22 cellular contexts compared by ENCODE assay signal in the genomic region with DNA sequence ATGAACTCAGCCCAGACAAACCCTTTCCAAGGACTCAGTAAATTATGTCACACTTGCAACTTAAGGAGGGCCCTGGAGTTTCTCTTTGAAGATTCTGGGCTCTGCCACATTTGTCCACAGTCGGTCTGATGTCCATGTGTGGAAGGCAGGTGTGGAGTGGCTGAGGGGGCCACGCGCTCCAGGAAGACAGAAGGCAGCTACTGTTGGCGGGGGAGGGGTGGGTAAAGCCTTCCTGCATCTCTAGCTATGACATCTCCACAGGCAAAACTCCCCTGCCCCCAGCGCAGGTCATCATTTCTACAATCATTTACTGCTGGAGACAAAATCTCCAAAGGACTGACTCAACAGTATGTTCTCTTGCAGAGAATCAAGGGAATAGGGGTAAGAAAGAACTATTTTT. TPM values are rescaled to one million over a fixed set of nuclear protein-coding genes. Genes with fewer than 3 reads are reported as not detected.
A peak's percentile ranks its signal among the peaks of the same experiment; 100 is the strongest.
DNase-seq lines count a peak whose midpoint lies in the region; ATAC-seq and TF ChIP-seq lines count a peak whose summit lies in the region.
"Had no signal": no experiment of that assay in that cellular context is flagged by ENCODE, and none has a peak within 500 bp of the region (broad histone marks: within the 10 kb centered on the region; RNA-seq: fewer than 3 reads in every experiment).

No MANE protein-coding gene starts in this region.

- no peaks in the 10 kb centered on the region for H3K9me3 ChIP-seq in CD4-positive, alpha-beta T cell (ENCODE audit: control insufficient read depth, low read length)
- H3K9me3 ChIP-seq in H9 (ENCODE audit: control insufficient read depth, low read depth, low read length), result no peaks in the 10 kb centered on the region
- no peaks in the 10 kb centered on the region for H3K9me3 ChIP-seq in T-helper 17 cell (ENCODE audit: control insufficient read depth, low read length, poor library complexity, severe bottlenecking)
- H3K9me3 ChIP-seq: Caco-2, left lung had no signal

- no peak overlapping the region for H2BK5ac ChIP-seq in H9 (ENCODE audit: insufficient read length, low read length)

- no peak overlapping the region for H3K56ac ChIP-seq in H9 (ENCODE audit: insufficient read length, low read depth, low read length)

- H4K8ac ChIP-seq in H9 (replicated peaks; ENCODE audit: insufficient read length, low read depth, low read length), result no peak overlapping the region

- WGBS in H9 (ENCODE audit: extremely low coverage, insufficient read length, low lambda C conversion rate), result no CpG with 5 or more reads among the region's 5 CpGs

- H3K14ac ChIP-seq in H9 (ENCODE audit: insufficient read depth, low read length), result no peak overlapping the region

- H3K9me3 Mint-ChIP-seq in CD4-positive, alpha-beta T cell, result no peaks in the 10 kb centered on the region
- peaks cover 0 to 4% of the 10 kb centered on the region in 2 experiments; a peak in 2 of 5 replicates for H3K9me3 Mint-ChIP-seq in H9
- H3K9me3 Mint-ChIP-seq in natural killer cell, result no peaks in the 10 kb centered on the region
- no peaks in the 10 kb centered on the region for H3K9me3 Mint-ChIP-seq in activated CD4-positive, alpha-beta memory T cell treated with anti-CD3 and anti-CD28 coated beads for 36 hours
- H3K9me3 Mint-ChIP-seq: dendritic cell treated with granulocyte-macrophage colony-stimulating factor and Interleukin-4, amounts not matched to agents 40 ng/mL and 50 ng/mL, for 4 days; HFFc6 had no signal

- H3K4me3 Mint-ChIP-seq in CD4-positive, alpha-beta T cell, result peak overlapping the region; percentile 59
- peak overlapping the region in 1 of 2 experiments; percentile 58; a peak in 1 of 5 replicates for H3K4me3 Mint-ChIP-seq in H9
- peak overlapping the region; percentile 81 for H3K4me3 Mint-ChIP-seq in T-helper 17 cell
- peak overlapping the region; percentile 35 for H3K4me3 Mint-ChIP-seq in natural killer cell
- H3K4me3 Mint-ChIP-seq in activated CD4-positive, alpha-beta memory T cell treated with anti-CD3 and anti-CD28 coated beads for 36 hours, result no peak overlapping the region
- H3K4me3 Mint-ChIP-seq: dendritic cell treated with granulocyte-macrophage colony-stimulating factor and Interleukin-4, amounts not matched to agents 40 ng/mL and 50 ng/mL, for 4 days; HFFc6 had no signal

- H3K79me2 ChIP-seq in H9 (ENCODE audit: insufficient read depth, low read length), result no peaks in the 10 kb centered on the region

- no peak overlapping the region for H2BK15ac ChIP-seq in H9 (ENCODE audit: low read depth, low read length)

- ATAC-seq in CD4-positive, alpha-beta T cell (ENCODE audit: poor library complexity), result no peak
- ATAC-seq in T-helper 17 cell (no peak), natural killer cell (no peak)
- ATAC-seq: left lung had no signal

- intact Hi-C loops in CD4-positive, alpha-beta T cell (cut with DNase I, micrococcal nuclease), result loop anchor here in 1 of 2 experiments (5.0 kb wide), 1 partner anchor 105 kb away; no protein-coding TSS in a partner anchor
- intact Hi-C loops in natural killer cell (cut with micrococcal nuclease), result no loop called here
- intact Hi-C loops in activated CD4-positive, alpha-beta memory T cell treated with anti-CD3 and anti-CD28 coated beads for 36 hours (cut with micrococcal nuclease), result no loop called here

- no peak for DNase-seq in CD4-positive, alpha-beta T cell
- DNase-seq in H9, result peak; percentile 30
- no peak for DNase-seq in T-helper 17 cell
- DNase-seq in natural killer cell, result no peak
- no peak for DNase-seq in A172 (ENCODE audit: low spot score)
- DNase-seq in activated CD4-positive, alpha-beta memory T cell treated with anti-CD3 and anti-CD28 coated beads for 36 hours, result no peak
- DNase-seq in cortex of kidney (lab: John Stamatoyannopoulos, UW), result no peak
- DNase-seq in NCI-H2081 (lab: John Stamatoyannopoulos, UW), result no peak
- DNase-seq: activated T-cell treated with anti-CD3 and anti-CD28 coated beads for 4 hours; brain microvascular endothelial cell; Caco-2; foreskin melanocyte; HFFc6; left lung; NCI-H345; stimulated activated CD4-positive, alpha-beta T cell treated with anti-CD3 and anti-CD28 coated beads, Interleukin-2, amount 100 ng/mL, for 48 hours had no signal

- peaks cover 61% of the 10 kb centered on the region for H3K27me3 Mint-ChIP-seq in CD4-positive, alpha-beta T cell
- H3K27me3 Mint-ChIP-seq in H9 (ENCODE audit: low read depth), result peaks cover 26% of the 10 kb centered on the region
- peaks cover 66% of the 10 kb centered on the region for H3K27me3 Mint-ChIP-seq in T-helper 17 cell
- H3K27me3 Mint-ChIP-seq in natural killer cell (ENCODE audit: low read depth in 2 of 2), result peaks cover 47 to 56% of the 10 kb centered on the region in 2 donors
- H3K27me3 Mint-ChIP-seq in activated CD4-positive, alpha-beta memory T cell treated with anti-CD3 and anti-CD28 coated beads for 36 hours, result peaks cover 22% of the 10 kb centered on the region

- no peak overlapping the region for H2AK5ac ChIP-seq in H9 (ENCODE audit: insufficient read length, low read length)

- POLR2A ChIA-PET in CD4-positive, alpha-beta T cell (lab: Charles Lee), result interaction anchor here (1.4 kb wide), 1 partner anchor 65 kb away, joined by 9 read pairs; a partner anchor contains a TSS
- POLR2A ChIA-PET in activated CD4-positive, alpha-beta memory T cell treated with anti-CD3 and anti-CD28 coated beads for 36 hours (lab: Charles Lee), result interaction anchor here (1.3 kb wide), 1 partner anchor 13 kb away, joined by 4 read pairs; no protein-coding TSS in a partner anchor

- no peak overlapping the region for H2AFZ ChIP-seq in H9 (ENCODE audit: low read length)

- H2BK20ac ChIP-seq in H9 (ENCODE audit: low read depth, low read length, poor library complexity, severe bottlenecking), result no peak overlapping the region

- H3K4me2 ChIP-seq in H9 (ENCODE audit: insufficient read depth, insufficient read length, low read length), result peak overlapping the region; percentile 40

- H3K9ac ChIP-seq in H9 (ENCODE audit: extremely low read depth, insufficient read length, low read length), result no peak overlapping the region

- H2BK12ac ChIP-seq in H9 (ENCODE audit: insufficient read length, low read depth, low read length), result no peak overlapping the region

- H3K36me3 Mint-ChIP-seq in CD4-positive, alpha-beta T cell (ENCODE audit: low read depth), result no peaks in the 10 kb centered on the region
- H3K36me3 Mint-ChIP-seq in H9 (ENCODE audit: insufficient read depth in 1 of 3, low read depth in 3 of 3) (no peaks in the 10 kb centered on the region), T-helper 17 cell (ENCODE audit: low read depth) (peaks cover 8% of the 10 kb centered on the region), natural killer cell (no peaks in the 10 kb centered on the region)
- H3K36me3 Mint-ChIP-seq in activated CD4-positive, alpha-beta memory T cell treated with anti-CD3 and anti-CD28 coated beads for 36 hours, result no peaks in the 10 kb centered on the region

- no peak overlapping the region for H4K91ac ChIP-seq in H9 (ENCODE audit: insufficient read length, low read depth, low read length)

- no peaks in the 10 kb centered on the region for H3K79me1 ChIP-seq in H9 (ENCODE audit: insufficient read depth, low read depth, low read length, poor library complexity, severe bottlenecking)

- H3K27ac Mint-ChIP-seq in CD4-positive, alpha-beta T cell, result no peak overlapping the region
- no peak overlapping the region for H3K27ac Mint-ChIP-seq in H9
- H3K27ac Mint-ChIP-seq in T-helper 17 cell, result no peak overlapping the region
- H3K27ac Mint-ChIP-seq in natural killer cell, result no peak overlapping the region
- no peak overlapping the region for H3K27ac Mint-ChIP-seq in activated CD4-positive, alpha-beta memory T cell treated with anti-CD3 and anti-CD28 coated beads for 36 hours
- H3K27ac Mint-ChIP-seq: dendritic cell treated with granulocyte-macrophage colony-stimulating factor and Interleukin-4, amounts not matched to agents 40 ng/mL and 50 ng/mL, for 4 days; HFFc6 had no signal

- H3K18ac ChIP-seq in H9 (ENCODE audit: insufficient read length, low read depth, low read length), result no peak overlapping the region

- H4K20me1 ChIP-seq in H9 (ENCODE audit: control insufficient read depth, insufficient read depth, insufficient read length), result no peaks in the 10 kb centered on the region

- no peak overlapping the region for H2BK120ac ChIP-seq in H9 (ENCODE audit: low read depth, low read length, poor library complexity, severe bottlenecking)

- H3K4ac ChIP-seq in H9 (ENCODE audit: low read depth, low read length), result no peak overlapping the region

- peaks cover 17% of the 10 kb centered on the region for H3K27me3 ChIP-seq in CD4-positive, alpha-beta T cell (ENCODE audit: control insufficient read depth, insufficient read depth, low read length)
- H3K27me3 ChIP-seq in H9 (ENCODE audit: insufficient read depth, low read length), result no peaks in the 10 kb centered on the region; the same call in 1 of the 2 replicates

- no peaks in the 10 kb centered on the region for H3K23me2 ChIP-seq in H9 (ENCODE audit: insufficient read length, low read depth, low read length, poor library complexity, severe bottlenecking)

- H3K4me1 ChIP-seq in H9 (ENCODE audit: insufficient read depth, low read length), result no peaks in the 10 kb centered on the region
- H3K4me1 ChIP-seq: Caco-2, left lung had no signal

- CTCF ChIA-PET in CD4-positive, alpha-beta T cell (lab: Charles Lee), result interaction anchor here (0.7 kb wide), 1 partner anchor 20 kb away, joined by 3 read pairs; no protein-coding TSS in a partner anchor
- CTCF ChIA-PET in activated CD4-positive, alpha-beta memory T cell treated with anti-CD3 and anti-CD28 coated beads for 36 hours (lab: Charles Lee), result interaction anchor here (1.3 kb wide), 1 partner anchor 212 kb away, joined by 3 read pairs; no protein-coding TSS in a partner anchor

- TF ChIP-seq CTCF in CD4-positive, alpha-beta T cell (IDR thresholded peaks at IDR 0.05), result no peak
- TF ChIP-seq CTCF in H9 (conservative IDR thresholded peaks at IDR 0.05) (no peak), natural killer cell (IDR thresholded peaks at IDR 0.05) (no peak)

- H3K23ac ChIP-seq in H9 (ENCODE audit: insufficient read length, low read depth, low read length), result no peak overlapping the region

- H3T11ph ChIP-seq in H9 (ENCODE audit: low read length), result no peak overlapping the region

- no peak overlapping the region for H4K5ac ChIP-seq in H9 (ENCODE audit: insufficient read length, low read depth, low read length)

- peaks cover 10% of the 10 kb centered on the region for H3K4me1 Mint-ChIP-seq in CD4-positive, alpha-beta T cell (ENCODE audit: low read depth)
- peaks cover 22 to 28% of the 10 kb centered on the region in 2 experiments for H3K4me1 Mint-ChIP-seq in H9
- H3K4me1 Mint-ChIP-seq in T-helper 17 cell, result peaks cover 14% of the 10 kb centered on the region
- peaks cover 10 to 13% of the 10 kb centered on the region in 2 donors for H3K4me1 Mint-ChIP-seq in natural killer cell
- peaks cover 10% of the 10 kb centered on the region for H3K4me1 Mint-ChIP-seq in activated CD4-positive, alpha-beta memory T cell treated with anti-CD3 and anti-CD28 coated beads for 36 hours (ENCODE audit: low read depth)

- H3K27ac ChIP-seq in CD4-positive, alpha-beta T cell (ENCODE audit: low read depth, low read length), result no peak overlapping the region
- H3K27ac ChIP-seq in H9 (ENCODE audit: insufficient read length, low read depth, low read length), result no peak overlapping the region
- H3K27ac ChIP-seq: brain microvascular endothelial cell, epithelial cell of prostate, left lung had no signal

RNA-seq across cellular contexts. Expression of a gene that starts 11.3 kb away (rescaled TPM):
- not detected for total RNA-seq in CD4-positive, alpha-beta T cell
- 1.2 and 1.3 TPM in 2 replicates for total RNA-seq in H9 (2021)
- not detected for total RNA-seq in T-helper 17 cell
- total RNA-seq in natural killer cell, result not detected
- 0.17 TPM in 1 of 2 replicates, not detected in the other for total RNA-seq in A172 (2014; rRNA removed; shearing (Covaris generic))
- total RNA-seq in activated CD4-positive, alpha-beta memory T cell treated with anti-CD3 and anti-CD28 coated beads for 36 hours, result not detected
- total RNA-seq: G401, HFFc6, HT-29, LHCN-M2, skeletal muscle tissue had no signal

RNA-seq across cellular contexts. Expression of a gene that starts 25.7 kb away (rescaled TPM):
- not detected for total RNA-seq in CD4-positive, alpha-beta T cell
- total RNA-seq in H9 (2021) (not detected in 2 replicates), T-helper 17 cell (not detected), natural killer cell (not detected)
- not detected in 2 replicates for total RNA-seq in A172 (2014; rRNA removed; shearing (Covaris generic))
- not detected for total RNA-seq in activated CD4-positive, alpha-beta memory T cell treated with anti-CD3 and anti-CD28 coated beads for 36 hours
- total RNA-seq: Caco-2, G401, HFFc6, HT-29, left lung, LHCN-M2, skeletal muscle tissue had no signal

RNA-seq across cellular contexts. Expression of a gene that starts 40.7 kb away (rescaled TPM):
- total RNA-seq in CD4-positive, alpha-beta T cell, result not detected
- total RNA-seq in H9 (2021), result not detected in 2 replicates
- not detected for total RNA-seq in T-helper 17 cell
- not detected for total RNA-seq in natural killer cell
- total RNA-seq in A172 (2014; rRNA removed; shearing (Covaris generic)), result not detected in 2 replicates
- not detected for total RNA-seq in activated CD4-positive, alpha-beta memory T cell treated with anti-CD3 and anti-CD28 coated beads for 36 hours
- total RNA-seq: Caco-2, G401, HFFc6, HT-29, left lung, LHCN-M2, skeletal muscle tissue had no signal

RNA-seq across cellular contexts. Expression of a gene that starts 56.0 kb away (rescaled TPM):
- total RNA-seq in CD4-positive, alpha-beta T cell, result not detected
- total RNA-seq in H9 (2021) (not detected in 2 replicates), T-helper 17 cell (not detected), natural killer cell (not detected)
- not detected in 2 replicates for total RNA-seq in A172 (2014; rRNA removed; shearing (Covaris generic))
- not detected for total RNA-seq in activated CD4-positive, alpha-beta memory T cell treated with anti-CD3 and anti-CD28 coated beads for 36 hours
- total RNA-seq: Caco-2, G401, HFFc6, HT-29, left lung, LHCN-M2, skeletal muscle tissue had no signal
